8 cellular contexts compared by ENCODE assay signal in genomic region chr19:49818691-49819331, GRCh38. TPM values are rescaled to one million over a fixed set of nuclear protein-coding genes. Genes with fewer than 3 reads are reported as not detected.
DNase-seq lines count a peak whose midpoint lies in the region; ATAC-seq and TF ChIP-seq lines count a peak whose summit lies in the region.

No MANE protein-coding gene starts in this region.

- peak overlapping the region; percentile 91 for H3K27ac Mint-ChIP-seq in chondrocyte (ENCODE audit: unreplicated experiment)
- peak overlapping the region; percentile 95 to 100 (median 100) for H3K27ac Mint-ChIP-seq in naive thymus-derived CD4-positive, alpha-beta T cell

- H3K27ac ChIP-seq in BLaER1 = peak overlapping the region; percentile 88
- peak overlapping the region; percentile 74 for H3K27ac ChIP-seq in KOPT-K1 (ENCODE audit: low read depth, low read length, poor library complexity, severe bottlenecking)
- H3K27ac ChIP-seq in naive thymus-derived CD4-positive, alpha-beta T cell (ENCODE audit: low read depth, low read length) = peak overlapping the region; percentile 88

- no peak for TF ChIP-seq CTCF in chondrocyte (IDR thresholded peaks at IDR 0.05)

- H3K9me3 ChIP-seq in BLaER1 = no peaks in the 10 kb centered on the region
- H3K9me3 ChIP-seq in KOPT-K1 (ENCODE audit: insufficient read depth, low read length, poor library complexity, severe bottlenecking) = no peaks in the 10 kb centered on the region
- H3K9me3 ChIP-seq in naive thymus-derived CD4-positive, alpha-beta T cell (ENCODE audit: control insufficient read depth in 2 of 3, low read length in 3 of 3) = no peaks in the 10 kb centered on the region

- DNase-seq in chondrocyte (ENCODE audit: low spot score) (no peak), NCI-H446 treated with DMSO at 0.1 percent for 48 hours (lab: John Stamatoyannopoulos, UW) (no peak), NCI-H187 treated with DMSO at 0.1 percent for 48 hours (lab: John Stamatoyannopoulos, UW) (no peak)
- DNase-seq in naive thymus-derived CD4-positive, alpha-beta T cell = no peak
- no peak for DNase-seq in stimulated activated CD4-positive, alpha-beta T cell treated with anti-CD3 and anti-CD28 coated beads, Interleukin-15, amount 100 ng/mL, for 24 hours

- no peaks in the 10 kb centered on the region for H3K27me3 ChIP-seq in BLaER1
- no peaks in the 10 kb centered on the region for H3K27me3 ChIP-seq in naive thymus-derived CD4-positive, alpha-beta T cell (ENCODE audit: control insufficient read depth in 2 of 2, insufficient read depth in 2 of 2, low read length in 2 of 2)

- H3K36me3 ChIP-seq in BLaER1 (peaks cover 38% of the 10 kb centered on the region), KOPT-K1 (ENCODE audit: insufficient read depth, low read length) (peaks cover 22% of the 10 kb centered on the region; the same call in 1 of the 2 replicates)
- H3K36me3 ChIP-seq in naive thymus-derived CD4-positive, alpha-beta T cell (ENCODE audit: control insufficient read depth in 2 of 3, insufficient read depth in 3 of 3, low read length in 3 of 3) = peaks cover 0 to 19% (median 6%) of the 10 kb centered on the region in 3 experiments

- peaks cover 31% of the 10 kb centered on the region for H3K4me1 ChIP-seq in BLaER1
- H3K4me1 ChIP-seq in naive thymus-derived CD4-positive, alpha-beta T cell (ENCODE audit: control insufficient read depth in 2 of 2, insufficient read depth in 2 of 2, low read length in 2 of 2) = peaks cover 11 to 17% of the 10 kb centered on the region in 2 donors

- H3K4me3 ChIP-seq in BLaER1 = peak overlapping the region; percentile 88
- H3K4me3 ChIP-seq in naive thymus-derived CD4-positive, alpha-beta T cell (ENCODE audit: low read length) = peak overlapping the region; percentile 91

- peaks cover 30% of the 10 kb centered on the region for H3K4me1 Mint-ChIP-seq in chondrocyte (ENCODE audit: low read depth)
- peaks cover 20 to 44% (median 32%) of the 10 kb centered on the region in 7 donors for H3K4me1 Mint-ChIP-seq in naive thymus-derived CD4-positive, alpha-beta T cell

- intact Hi-C loops in naive thymus-derived CD4-positive, alpha-beta T cell (cut with micrococcal nuclease) = loop anchor here (1.0 to 10.0 kb wide), 8 partner anchors 31 to 1548 kb away; partner anchors contain the start of genes PNKP (in 2 of the 2), PRR12 (in 2 of the 2), CLDND2 (in 1 of the 2) and DBP (in 1 of the 2)

- no peak for ATAC-seq in naive thymus-derived CD4-positive, alpha-beta T cell
- ATAC-seq in GM18505 (IDR thresholded peaks at IDR 0.05; ENCODE audit: unreplicated experiment) = no peak

- H3K9ac ChIP-seq in BLaER1 = peak overlapping the region; percentile 89

- H3K4me3 Mint-ChIP-seq in chondrocyte (ENCODE audit: unreplicated experiment) = peak overlapping the region; percentile 97
- peak overlapping the region; percentile 94 to 100 (median 98) for H3K4me3 Mint-ChIP-seq in naive thymus-derived CD4-positive, alpha-beta T cell

- H3K36me3 Mint-ChIP-seq in chondrocyte (ENCODE audit: low read depth) = peaks cover 4% of the 10 kb centered on the region
- H3K36me3 Mint-ChIP-seq in naive thymus-derived CD4-positive, alpha-beta T cell = peaks cover 0 to 13% (median 6%) of the 10 kb centered on the region in 5 donors

- CTCF ChIA-PET in naive thymus-derived CD4-positive, alpha-beta T cell (lab: Charles Lee) = interaction anchor here (1.2 kb wide), 1 partner anchor 71 kb away, joined by 3 read pairs; no protein-coding TSS in a partner anchor

- no peaks in the 10 kb centered on the region for H3K27me3 Mint-ChIP-seq in chondrocyte (ENCODE audit: low read depth)
- no peaks in the 10 kb centered on the region for H3K27me3 Mint-ChIP-seq in naive thymus-derived CD4-positive, alpha-beta T cell

- H3K4me2 ChIP-seq in BLaER1 = peak overlapping the region; percentile 98

- H3K9me3 Mint-ChIP-seq in chondrocyte (ENCODE audit: low read depth) = no peaks in the 10 kb centered on the region
- peaks cover 0 to 4% (median 0%) of the 10 kb centered on the region in 11 donors for H3K9me3 Mint-ChIP-seq in naive thymus-derived CD4-positive, alpha-beta T cell

- peaks cover 38% of the 10 kb centered on the region for H4K20me1 ChIP-seq in BLaER1

- POLR2A ChIA-PET in naive thymus-derived CD4-positive, alpha-beta T cell (lab: Charles Lee) = interaction anchor here (0.7 to 3.0 kb wide), 9 partner anchors 9 to 1200 kb away, joined by 3 to 16 read pairs (median 5); partner anchors contain the start of genes AKT1S1, PTOV1, RPL18 and SPHK2

- no peak for TF ChIP-seq POLR2A in GM18505 (IDR thresholded peaks at IDR 0.05; ENCODE audit: borderline replicate concordance, extremely low read depth, insufficient read depth, insufficient read length)

RNA-seq across cellular contexts. Expression of gene MED25, which starts 0.7 kb away (rescaled TPM):
- total RNA-seq in chondrocyte = 40.0 to 44.6 TPM (median 40.1 TPM) in 3 replicates
- 10 to 100 TPM; 36.8 to 75.2 (median 55.4) TPM for total RNA-seq in naive thymus-derived CD4-positive, alpha-beta T cell
- polyA plus RNA-seq in naive thymus-derived CD4-positive, alpha-beta T cell = 10 to 100 TPM; 10.8 to 16.7 TPM

RNA-seq across cellular contexts. Expression of gene FUZ, which starts 5.7 kb away (rescaled TPM):
- total RNA-seq in chondrocyte = 10.2 to 19.8 TPM (median 10.8 TPM) in 3 replicates
- 10 to 100 TPM; 16.0 to 28.4 (median 26.8) TPM for total RNA-seq in naive thymus-derived CD4-positive, alpha-beta T cell
- polyA plus RNA-seq in naive thymus-derived CD4-positive, alpha-beta T cell = 1 to 10 TPM; 3.8 to 6.3 TPM

RNA-seq across cellular contexts. Expression of gene PTOV1, which starts 32.1 kb away (rescaled TPM):
- 168 to 229 TPM (median 170 TPM) in 3 replicates for total RNA-seq in chondrocyte
- 100 to 1,000 TPM in 4 of 5 experiments, 10 to 100 TPM in 1; 92.8 to 170 (median 160) TPM for total RNA-seq in naive thymus-derived CD4-positive, alpha-beta T cell
- polyA plus RNA-seq in naive thymus-derived CD4-positive, alpha-beta T cell = 10 to 100 TPM; 49.0 to 68.6 TPM

RNA-seq across cellular contexts. Expression of gene PNKP, which starts 48.6 kb away (rescaled TPM):
- total RNA-seq in chondrocyte = 51.4 to 97.0 TPM (median 52.4 TPM) in 3 replicates
- total RNA-seq in naive thymus-derived CD4-positive, alpha-beta T cell = 100 to 1,000 TPM; 141 to 174 (median 154) TPM
- polyA plus RNA-seq in naive thymus-derived CD4-positive, alpha-beta T cell = 10 to 100 TPM; 19.4 to 24.8 TPM

RNA-seq across cellular contexts. Expression of gene AP2A1, which starts 52.0 kb away (rescaled TPM):
- 144 to 149 TPM (median 146 TPM) in 3 replicates for total RNA-seq in chondrocyte
- total RNA-seq in naive thymus-derived CD4-positive, alpha-beta T cell = 10 to 100 TPM; 38.2 to 83.3 (median 56.7) TPM
- 1 to 10 TPM; 3.8 to 8.3 TPM for polyA plus RNA-seq in naive thymus-derived CD4-positive, alpha-beta T cell
